Comparison of ENCODE assay signal across 26 cellular contexts in the genomic region with DNA sequence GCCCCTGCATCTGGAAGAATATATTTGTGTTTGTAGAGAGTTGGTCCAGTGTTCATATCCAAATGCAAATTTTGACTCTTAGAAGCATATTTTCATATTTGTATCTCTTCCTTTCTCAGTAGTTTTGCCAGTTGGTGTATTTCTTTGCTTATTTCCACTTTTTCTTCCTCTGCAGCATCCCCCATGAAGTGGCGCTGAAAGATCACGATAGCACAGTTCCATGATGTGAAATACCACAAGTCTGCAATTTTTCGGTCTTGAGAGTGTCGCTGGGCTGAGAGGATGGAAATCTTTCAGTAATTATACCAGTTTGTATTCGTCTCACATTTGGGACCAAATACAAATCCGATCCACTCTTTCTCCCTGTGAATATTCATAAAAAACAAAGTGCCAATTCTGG.
"Had no signal": no experiment of that assay in that cellular context is flagged by ENCODE, and none has a peak within 500 bp of the region (broad histone marks: within the 10 kb centered on the region; RNA-seq: fewer than 3 reads in every experiment).

No MANE protein-coding gene starts in this region.

- FAIRE-seq: bronchial epithelial cell, RCC 7860, TTC549 had no signal

- H3K27me3 ChIP-seq: MG63, SJSA1 had no signal

- H3K27ac Mint-ChIP-seq: activated B cell treated with CpG ODN at 0.5 μM for 24 hours; activated CD4-positive, alpha-beta memory T cell treated with anti-CD3 and anti-CD28 coated beads, Interleukin-2, amount 10 ng/mL, durations not matched to agents 7 days and 5 days; activated CD4-positive, alpha-beta T cell treated with anti-CD3 and anti-CD28 coated beads, Interleukin-2, amount 10 ng/mL, durations not matched to agents 7 days and 5 days; activated naive CD4-positive, alpha-beta T cell treated with anti-CD3 and anti-CD28 coated beads, Interleukin-2, amount 10 ng/mL, durations not matched to agents 7 days and 5 days; activated naive CD8-positive, alpha-beta T cell treated with anti-CD3 and anti-CD28 coated beads for 36 hours; activated T-cell treated with anti-CD3 and anti-CD28 coated beads, Interleukin-2, amount 50 U/mL, for 72 hours; activated T-helper 2 cell treated with anti-CD3 and anti-CD28 coated beads, Interferon-gamma antibody, Interleukin-2, Interleukin-4, amounts not matched to agents 10 μg/mL and 5 μg/mL and 100 μg/mL, durations not matched to agents 14 hours and 24 hours and 36 hours had no signal

- H3K27me3 Mint-ChIP-seq: activated B cell treated with CpG ODN at 0.5 μM for 24 hours; activated CD4-positive, alpha-beta memory T cell treated with anti-CD3 and anti-CD28 coated beads, Interleukin-2, amount 10 ng/mL, durations not matched to agents 7 days and 5 days; activated CD4-positive, alpha-beta T cell treated with anti-CD3 and anti-CD28 coated beads, Interleukin-2, amount 10 ng/mL, durations not matched to agents 7 days and 5 days; activated naive CD4-positive, alpha-beta T cell treated with anti-CD3 and anti-CD28 coated beads, Interleukin-2, amount 10 ng/mL, durations not matched to agents 7 days and 5 days; activated naive CD8-positive, alpha-beta T cell treated with anti-CD3 and anti-CD28 coated beads for 36 hours; central memory CD8-positive, alpha-beta T cell had no signal

- DNase-seq: activated B cell treated with CpG ODN at 0.5 μM for 24 hours; activated CD4-positive, alpha-beta memory T cell treated with anti-CD3 and anti-CD28 coated beads, Interleukin-2, amount 10 ng/mL, durations not matched to agents 7 days and 5 days; activated CD4-positive, alpha-beta T cell treated with anti-CD3 and anti-CD28 coated beads for 1 hour; activated CD4-positive, alpha-beta T cell treated with anti-CD3 and anti-CD28 coated beads, Interleukin-2, amount 10 ng/mL, durations not matched to agents 7 days and 5 days; activated gamma-delta T cell treated with Interleukin-2 at 50 U/mL for 16 hours; activated naive CD4-positive, alpha-beta T cell treated with anti-CD3 and anti-CD28 coated beads, Interleukin-2, amount 10 ng/mL, durations not matched to agents 7 days and 5 days; activated naive CD8-positive, alpha-beta T cell treated with anti-CD3 and anti-CD28 coated beads for 36 hours; activated T-cell treated with anti-CD3 and anti-CD28 coated beads, Interleukin-2, amount 50 U/mL, for 72 hours; MG63; MV-4-11; NCI-H1092 treated with DMSO at 0.1 percent for 48 hours; NCI-H1436; NCI-H1694 treated with DMSO at 0.1 percent for 48 hours; NCI-H2081; NCI-H446; NCI-H524; SHP77; T-helper 2 cell; T1000 had no signal

- H3K4me3 ChIP-seq: MG63, SJSA1 had no signal

- H3K36me3 ChIP-seq: MG63, SJSA1 had no signal

- ATAC-seq: activated T-cell treated with anti-CD3 and anti-CD28 coated beads, Interleukin-2, amount 50 U/mL, for 72 hours had no signal

- H3K4me1 Mint-ChIP-seq: activated B cell treated with CpG ODN at 0.5 μM for 24 hours; activated CD4-positive, alpha-beta memory T cell treated with anti-CD3 and anti-CD28 coated beads, Interleukin-2, amount 10 ng/mL, durations not matched to agents 7 days and 5 days; activated CD4-positive, alpha-beta T cell treated with anti-CD3 and anti-CD28 coated beads, Interleukin-2, amount 10 ng/mL, durations not matched to agents 7 days and 5 days; activated naive CD4-positive, alpha-beta T cell treated with anti-CD3 and anti-CD28 coated beads, Interleukin-2, amount 10 ng/mL, durations not matched to agents 7 days and 5 days; activated naive CD8-positive, alpha-beta T cell treated with anti-CD3 and anti-CD28 coated beads for 36 hours; central memory CD8-positive, alpha-beta T cell had no signal

- H3K27ac ChIP-seq: KMS-11, SJSA1 had no signal

- H3K36me3 Mint-ChIP-seq: activated naive CD4-positive, alpha-beta T cell treated with anti-CD3 and anti-CD28 coated beads, Interleukin-2, amount 10 ng/mL, durations not matched to agents 7 days and 5 days; activated naive CD8-positive, alpha-beta T cell treated with anti-CD3 and anti-CD28 coated beads for 36 hours had no signal

- H3K4me3 Mint-ChIP-seq: activated B cell treated with CpG ODN at 0.5 μM for 24 hours; activated CD4-positive, alpha-beta memory T cell treated with anti-CD3 and anti-CD28 coated beads, Interleukin-2, amount 10 ng/mL, durations not matched to agents 7 days and 5 days; activated CD4-positive, alpha-beta T cell treated with anti-CD3 and anti-CD28 coated beads, Interleukin-2, amount 10 ng/mL, durations not matched to agents 7 days and 5 days; activated naive CD4-positive, alpha-beta T cell treated with anti-CD3 and anti-CD28 coated beads, Interleukin-2, amount 10 ng/mL, durations not matched to agents 7 days and 5 days; activated naive CD8-positive, alpha-beta T cell treated with anti-CD3 and anti-CD28 coated beads for 36 hours; activated T-cell treated with anti-CD3 and anti-CD28 coated beads, Interleukin-2, amount 50 U/mL, for 72 hours; central memory CD8-positive, alpha-beta T cell had no signal

- H3K9me3 Mint-ChIP-seq: activated CD4-positive, alpha-beta memory T cell treated with anti-CD3 and anti-CD28 coated beads, Interleukin-2, amount 10 ng/mL, durations not matched to agents 7 days and 5 days; activated CD4-positive, alpha-beta T cell treated with anti-CD3 and anti-CD28 coated beads, Interleukin-2, amount 10 ng/mL, durations not matched to agents 7 days and 5 days; activated naive CD4-positive, alpha-beta T cell treated with anti-CD3 and anti-CD28 coated beads, Interleukin-2, amount 10 ng/mL, durations not matched to agents 7 days and 5 days; activated naive CD8-positive, alpha-beta T cell treated with anti-CD3 and anti-CD28 coated beads for 36 hours; activated T-helper 2 cell treated with anti-CD3 and anti-CD28 coated beads, Interferon-gamma antibody, Interleukin-2, Interleukin-4, amounts not matched to agents 10 μg/mL and 5 μg/mL and 100 μg/mL, durations not matched to agents 14 hours and 24 hours and 36 hours had no signal
